In genomic region chr12:2395352-2395977, GRCh38 we compare ENCODE assay signal across 9 cellular contexts.
A peak's percentile ranks its signal among the peaks of the same experiment; 100 is the strongest.
DNase-seq lines count a peak whose midpoint lies in the region; ATAC-seq, FAIRE-seq and TF ChIP-seq lines count a peak whose summit lies in the region.
"Had no signal": no experiment of that assay in that cellular context is flagged by ENCODE, and none has a peak within 500 bp of the region (broad histone marks: within the 10 kb centered on the region; RNA-seq: fewer than 3 reads in every experiment).

No MANE protein-coding gene starts in this region.

- BruUV-seq in OCI-LY7 (replicated peaks; lab: Mats Ljungman, UMichigan) = no TSS peak

- no peak overlapping the region for H2AFZ ChIP-seq in OCI-LY7 (ENCODE audit: low read length)
- no peak overlapping the region for H2AFZ ChIP-seq in astrocyte (ENCODE audit: low read depth, low read length)

- H4K20me1 ChIP-seq in OCI-LY7 (ENCODE audit: insufficient read depth, low read length) = no peaks in the 10 kb centered on the region
- H4K20me1 ChIP-seq in astrocyte (ENCODE audit: insufficient read depth, low read length) = peaks cover 4% of the 10 kb centered on the region

- H3K27ac ChIP-seq in OCI-LY7 (ENCODE audit: low read depth, low read length, poor library complexity, severe bottlenecking) (no peak overlapping the region), astrocyte (ENCODE audit: low read depth, low read length) (no peak overlapping the region)

- H3K4me3 Mint-ChIP-seq in astrocyte (ENCODE audit: unreplicated experiment) (no peak overlapping the region), immature natural killer cell (no peak overlapping the region)
- H3K4me3 Mint-ChIP-seq: effector memory CD8-positive, alpha-beta T cell had no signal

- POLR2A ChIA-PET in OCI-LY7 (lab: Charles Lee) = interaction anchor here (0.7 to 1.1 kb wide), 2 partner anchors 153 to 430 kb away, joined by 5 to 6 read pairs; no protein-coding TSS in a partner anchor

- H3K27me3 Mint-ChIP-seq in astrocyte (ENCODE audit: low read depth, unreplicated experiment) = peaks cover 20% of the 10 kb centered on the region
- H3K27me3 Mint-ChIP-seq in immature natural killer cell (ENCODE audit: low read depth in 3 of 3) = peaks cover 0 to 4% (median 2%) of the 10 kb centered on the region in 3 donors

- CTCF ChIA-PET in OCI-LY7 (lab: Charles Lee; ENCODE audit: unreplicated experiment) = interaction anchor here (0.9 to 1.0 kb wide), 2 partner anchors 13 to 395 kb away, joined by 3 read pairs; no protein-coding TSS in a partner anchor

- no peaks in the 10 kb centered on the region for H3K9me3 Mint-ChIP-seq in astrocyte (ENCODE audit: unreplicated experiment)
- H3K9me3 Mint-ChIP-seq in immature natural killer cell = peaks cover 0 to 2% (median 0%) of the 10 kb centered on the region in 6 donors
- H3K9me3 Mint-ChIP-seq: effector memory CD8-positive, alpha-beta T cell had no signal

- H3K4me1 ChIP-seq in OCI-LY7 (ENCODE audit: insufficient read depth, low read length, poor library complexity, severe bottlenecking) (no peaks in the 10 kb centered on the region), astrocyte (ENCODE audit: insufficient read depth, low read length) (no peaks in the 10 kb centered on the region)

- peak; percentile 43 for DNase-seq in AG08395 (ENCODE audit: low spot score)
- DNase-seq in OCI-LY7 (ENCODE audit: low spot score) = peak; percentile 56
- no peak for DNase-seq in astrocyte (ENCODE audit: low read depth)
- DNase-seq in immature natural killer cell = peak; percentile 4 to 13 (median 9)
- DNase-seq in stimulated activated CD4-positive, alpha-beta T cell treated with anti-CD3 and anti-CD28 coated beads, Interleukin-4, amount 100 ng/mL, for 48 hours (ENCODE audit: low read depth in 2 of 2) = peak; percentile 36 to 47

- no peaks in the 10 kb centered on the region for H3K27me3 ChIP-seq in astrocyte (ENCODE audit: insufficient read depth, low read length)

- H3K27ac Mint-ChIP-seq in astrocyte (ENCODE audit: unreplicated experiment) (no peak overlapping the region), immature natural killer cell (no peak overlapping the region)
- H3K27ac Mint-ChIP-seq: effector memory CD8-positive, alpha-beta T cell had no signal

- H3K4me3 ChIP-seq in GM12875 (ENCODE audit: low read depth, low read length) (no peak overlapping the region), OCI-LY7 (ENCODE audit: low read depth, low read length, poor library complexity, severe bottlenecking) (no peak overlapping the region), astrocyte (ENCODE audit: insufficient read depth, low read depth, low read length) (no peak overlapping the region)

- H3K4me2 ChIP-seq in OCI-LY7 (ENCODE audit: low read length) (no peak overlapping the region), astrocyte (ENCODE audit: low read length) (no peak overlapping the region)

- H3K4me1 Mint-ChIP-seq in astrocyte (ENCODE audit: low read depth, unreplicated experiment) = peaks cover 4% of the 10 kb centered on the region
- H3K4me1 Mint-ChIP-seq in immature natural killer cell = no peaks in the 10 kb centered on the region

- FAIRE-seq in astrocyte (lab: Jason Lieb, UNC) = no peak

- H3K9ac ChIP-seq in astrocyte (ENCODE audit: low read length) = no peak overlapping the region

- H3K9me3 ChIP-seq in OCI-LY7 (ENCODE audit: low read length) (no peaks in the 10 kb centered on the region), astrocyte (ENCODE audit: insufficient read depth, low read depth, low read length) (no peaks in the 10 kb centered on the region)

- H3K36me3 ChIP-seq in OCI-LY7 (ENCODE audit: insufficient read depth, low read length) = no peaks in the 10 kb centered on the region
- no peaks in the 10 kb centered on the region for H3K36me3 ChIP-seq in astrocyte (ENCODE audit: insufficient read depth, low read length)

- H3K79me2 ChIP-seq in OCI-LY7 (ENCODE audit: insufficient read depth, low read depth, low read length) = no peaks in the 10 kb centered on the region
- no peaks in the 10 kb centered on the region for H3K79me2 ChIP-seq in astrocyte (ENCODE audit: insufficient read depth, low read length)

- H3K36me3 Mint-ChIP-seq in astrocyte (ENCODE audit: low read depth, unreplicated experiment) (peaks cover 4% of the 10 kb centered on the region), immature natural killer cell (no peaks in the 10 kb centered on the region)

- TF ChIP-seq CTCF in GM12875 (IDR thresholded peaks at IDR 0.05; ENCODE audit: borderline replicate concordance, insufficient read depth, low read depth, low read length) (peak; percentile 86), OCI-LY7 (conservative IDR thresholded peaks at IDR 0.05; ENCODE audit: low read length) (peak; percentile 94), astrocyte (IDR thresholded peaks at IDR 0.05; ENCODE audit: insufficient read depth, low read depth, low read length) (peak; percentile 80)

- no peaks in the 10 kb centered on the region for H3K9me2 ChIP-seq in OCI-LY7 (ENCODE audit: insufficient read depth, low read length)

- intact Hi-C loops in OCI-LY7 (cut with micrococcal nuclease; ENCODE audit: unreplicated experiment) = loop anchor here (2.0 kb wide), 1 partner anchor 339 kb away; no protein-coding TSS in a partner anchor

- ATAC-seq in GM18909 (IDR thresholded peaks at IDR 0.05; ENCODE audit: poor library complexity, unreplicated experiment) (no peak), HG03135 (IDR thresholded peaks at IDR 0.05; ENCODE audit: unreplicated experiment) (no peak)
- ATAC-seq: effector memory CD8-positive, alpha-beta T cell had no signal
